In genomic region chr2:203453858-203454451, GRCh38 we compare ENCODE assay signal across 8 cellular contexts.
A peak's percentile ranks its signal among the peaks of the same experiment; 100 is the strongest.
DNase-seq lines count a peak whose midpoint lies in the region; ATAC-seq and TF ChIP-seq lines count a peak whose summit lies in the region.

No MANE protein-coding gene starts in this region.

- no peaks in the 10 kb centered on the region for H3K4me1 Mint-ChIP-seq in endodermal cell

- 46% methylated on average over 1 of the region's 1 CpG; no CpG with 5 or more reads in 1 of the 2 experiments for WGBS in endodermal cell (ENCODE audit: insufficient coverage in 1 of 2, insufficient read length in 1 of 2), 2 experiments

- H4K20me1 ChIP-seq in MM.1S (ENCODE audit: insufficient read depth, low read length), result no peaks in the 10 kb centered on the region

- H3K4me3 ChIP-seq in MM.1S (ENCODE audit: low read length) (no peak overlapping the region), endodermal cell (ENCODE audit: low read length) (no peak overlapping the region)

- H3K4me1 ChIP-seq in MM.1S (ENCODE audit: low read length) (no peaks in the 10 kb centered on the region), endodermal cell (ENCODE audit: control insufficient read depth, insufficient read depth, low read length) (no peaks in the 10 kb centered on the region)

- H3K36me3 ChIP-seq in MM.1S (replicated peaks; ENCODE audit: insufficient read depth, low read length), result no peaks in the 10 kb centered on the region
- H3K36me3 ChIP-seq in endodermal cell (ENCODE audit: control insufficient read depth, insufficient read depth, low read length), result peaks cover 71% of the 10 kb centered on the region

- ATAC-seq in SK-N-SH treated with all-trans-retinoic acid at 6 μM for 48 hours, result peak; percentile 63
- no peak for ATAC-seq in HG02763 (IDR thresholded peaks at IDR 0.05; ENCODE audit: unreplicated experiment)

- no peaks in the 10 kb centered on the region for H3K27me3 Mint-ChIP-seq in endodermal cell (ENCODE audit: insufficient read depth)

- no peaks in the 10 kb centered on the region for H3K9me3 Mint-ChIP-seq in endodermal cell

- H3K9ac ChIP-seq in MM.1S (ENCODE audit: low read length) (no peak overlapping the region), endodermal cell (ENCODE audit: extremely low read depth, low read length, poor library complexity, severe bottlenecking) (no peak overlapping the region)

- H3K9me2 ChIP-seq in MM.1S (replicated peaks; ENCODE audit: insufficient read depth, low read length), result no peaks in the 10 kb centered on the region

- H3F3A ChIP-seq in MM.1S (ENCODE audit: insufficient read depth, low read length), result no peaks in the 10 kb centered on the region

- DNase-seq in AML-193 (lab: John Stamatoyannopoulos, UW), result peak; percentile 68 to 69
- DNase-seq in GM13977 (ENCODE audit: low spot score), result peak; percentile 45
- peak; percentile 49 for DNase-seq in MM.1S
- no peak for DNase-seq in endodermal cell
- peak; percentile 67 for DNase-seq in midbrain (lab: John Stamatoyannopoulos, UW)
- no peak for DNase-seq in activated T-cell treated with anti-CD3 and anti-CD28 coated beads, Interleukin-2, amount 50 U/mL, for 1 hour

- H3K4me3 Mint-ChIP-seq in endodermal cell, result no peak overlapping the region

- TF ChIP-seq CTCF in GM13977 (IDR thresholded peaks at IDR 0.05; ENCODE audit: extremely low read depth, insufficient read depth, missing control alignments) (peak; percentile 70), MM.1S (IDR thresholded peaks at IDR 0.05; ENCODE audit: low read length) (peak; percentile 79), endodermal cell (conservative IDR thresholded peaks at IDR 0.05) (peak; percentile 84)

- H3K27me3 ChIP-seq in MM.1S (replicated peaks; ENCODE audit: insufficient read depth, low read length) (no peaks in the 10 kb centered on the region), endodermal cell (ENCODE audit: control insufficient read depth, insufficient read depth, low read length, poor library complexity, severe bottlenecking) (no peaks in the 10 kb centered on the region)

- H3K27ac ChIP-seq in MM.1S (ENCODE audit: low read length), result no peak overlapping the region
- no peak overlapping the region for H3K27ac ChIP-seq in endodermal cell (ENCODE audit: low read depth, low read length)

- H3K36me3 Mint-ChIP-seq in endodermal cell (ENCODE audit: low read depth), result peaks cover 25% of the 10 kb centered on the region

- in situ Hi-C loops in GM13977 (cut with MboI; ENCODE audit: low pct_unique_long_range_greater_than_20kb, low sequenced_read_pairs, unreplicated experiment), result loop anchor here (25.0 kb wide), 1 partner anchor 867 kb away; no protein-coding TSS in a partner anchor

- no peak overlapping the region for H3K27ac Mint-ChIP-seq in endodermal cell

- no peak overlapping the region for H2AFZ ChIP-seq in MM.1S (ENCODE audit: low read length)

- no peaks in the 10 kb centered on the region for H3K79me2 ChIP-seq in MM.1S (ENCODE audit: low read length)

- H3K9me3 ChIP-seq in MM.1S (replicated peaks; ENCODE audit: insufficient read depth, low read length) (no peaks in the 10 kb centered on the region), endodermal cell (ENCODE audit: control insufficient read depth, low read length) (no peaks in the 10 kb centered on the region)

- no peak overlapping the region for H3K4me2 ChIP-seq in MM.1S (ENCODE audit: low read depth, low read length)

TF ChIP-seq in SK-N-SH treated with all-trans-retinoic acid at 6 μM for 48 hours, 23 proteins besides CTCF, POLR2A, EP300 and RAD21:
- TF ChIP-seq CSDC2 (CRISPR knock-in tag; IDR thresholded peaks at IDR 0.05), result no peak
- TF ChIP-seq ZNF70 (CRISPR knock-in tag; IDR thresholded peaks at IDR 0.05), result no peak
- no peak for TF ChIP-seq ZFP30 (CRISPR knock-in tag; IDR thresholded peaks at IDR 0.05)
- TF ChIP-seq, protein P1, sequence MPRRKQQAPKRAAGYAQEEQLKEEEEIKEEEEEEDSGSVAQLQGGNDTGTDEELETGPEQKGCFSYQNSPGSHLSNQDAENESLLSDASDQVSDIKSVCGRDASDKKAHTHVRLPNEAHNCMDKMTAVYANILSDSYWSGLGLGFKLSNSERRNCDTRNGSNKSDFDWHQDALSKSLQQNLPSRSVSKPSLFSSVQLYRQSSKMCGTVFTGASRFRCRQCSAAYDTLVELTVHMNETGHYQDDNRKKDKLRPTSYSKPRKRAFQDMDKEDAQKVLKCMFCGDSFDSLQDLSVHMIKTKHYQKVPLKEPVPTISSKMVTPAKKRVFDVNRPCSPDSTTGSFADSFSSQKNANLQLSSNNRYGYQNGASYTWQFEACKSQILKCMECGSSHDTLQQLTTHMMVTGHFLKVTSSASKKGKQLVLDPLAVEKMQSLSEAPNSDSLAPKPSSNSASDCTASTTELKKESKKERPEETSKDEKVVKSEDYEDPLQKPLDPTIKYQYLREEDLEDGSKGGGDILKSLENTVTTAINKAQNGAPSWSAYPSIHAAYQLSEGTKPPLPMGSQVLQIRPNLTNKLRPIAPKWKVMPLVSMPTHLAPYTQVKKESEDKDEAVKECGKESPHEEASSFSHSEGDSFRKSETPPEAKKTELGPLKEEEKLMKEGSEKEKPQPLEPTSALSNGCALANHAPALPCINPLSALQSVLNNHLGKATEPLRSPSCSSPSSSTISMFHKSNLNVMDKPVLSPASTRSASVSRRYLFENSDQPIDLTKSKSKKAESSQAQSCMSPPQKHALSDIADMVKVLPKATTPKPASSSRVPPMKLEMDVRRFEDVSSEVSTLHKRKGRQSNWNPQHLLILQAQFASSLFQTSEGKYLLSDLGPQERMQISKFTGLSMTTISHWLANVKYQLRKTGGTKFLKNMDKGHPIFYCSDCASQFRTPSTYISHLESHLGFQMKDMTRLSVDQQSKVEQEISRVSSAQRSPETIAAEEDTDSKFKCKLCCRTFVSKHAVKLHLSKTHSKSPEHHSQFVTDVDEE (CRISPR knock-in tag; IDR thresholded peaks at IDR 0.05), result no peak
- TF ChIP-seq GLIS3 (CRISPR knock-in tag; IDR thresholded peaks at IDR 0.05), result no peak

Comparison
In these comparisons a context has a peak if more than half of its experiments do, and no peak if none do; other contexts are left out.
1. DNase-seq: peak in AML-193 (2 of 2), GM13977 (single experiment), MM.1S (single experiment) and midbrain (single experiment); none in endodermal cell (single experiment) and activated T-cell treated with anti-CD3 and anti-CD28 coated beads, Interleukin-2, amount 50 U/mL, for 1 hour (single experiment).
2. Peak in every context shown above with its lines, with median percentiles within 50 percentile points of each other: CTCF ChIP-seq.